Comparison of ENCODE assay signal across 8 cellular contexts in genomic region chr5:134003064-134003956, GRCh38. TPM values are rescaled to one million over a fixed set of nuclear protein-coding genes. Genes with fewer than 3 reads are reported as not detected.
A peak's percentile ranks its signal among the peaks of the same experiment; 100 is the strongest.
DNase-seq lines count a peak whose midpoint lies in the region; ATAC-seq and TF ChIP-seq lines count a peak whose summit lies in the region.

No MANE protein-coding gene starts in this region.

- H3K36me3 ChIP-seq in BJ (ENCODE audit: control insufficient read depth, insufficient read depth, low read length) (peaks cover 8% of the 10 kb centered on the region), GM23338 (ENCODE audit: insufficient read depth) (peaks cover 5% of the 10 kb centered on the region; the same call in 1 of the 2 replicates)

- peaks cover 8% of the 10 kb centered on the region for H3F3A ChIP-seq in GM23338 (replicated peaks; ENCODE audit: low read depth)

- H3K27ac Mint-ChIP-seq in GM23338 (peak overlapping the region; percentile 82), neural crest cell (ENCODE audit: unreplicated experiment) (peak overlapping the region; percentile 84)
- H3K27ac Mint-ChIP-seq in T-helper 2 cell treated with Interferon-gamma antibody and Interleukin-4, amounts not matched to agents 5 μg/mL and 100 μg/mL, for 36 hours = peak overlapping the region; percentile 86

- H3K27ac ChIP-seq in GM23338 (ENCODE audit: low read depth) = no peak overlapping the region

- H3K4me2 ChIP-seq in GM23338 = peak overlapping the region; percentile 85

- DNase-seq in BJ (ENCODE audit: low read depth) (no peak), GM23338 (ENCODE audit: low spot score) (peak; percentile 32), neural crest cell (ENCODE audit: low read depth, low spot score) (no peak), NCI-H1417 (lab: John Stamatoyannopoulos, UW) (no peak), Ammon's horn (ENCODE audit: low spot score) (no peak)
- DNase-seq in T-helper 2 cell treated with Interferon-gamma antibody and Interleukin-4, amounts not matched to agents 5 μg/mL and 100 μg/mL, for 36 hours (ENCODE audit: low spot score) = no peak
- DNase-seq in effector CD8-positive, alpha-beta T cell (lab: John Stamatoyannopoulos, UW) = peak; percentile 14

- H3K4me1 Mint-ChIP-seq in GM23338 (peaks cover 47% of the 10 kb centered on the region), neural crest cell (peaks cover 58% of the 10 kb centered on the region)
- peaks cover 40% of the 10 kb centered on the region for H3K4me1 Mint-ChIP-seq in T-helper 2 cell treated with Interferon-gamma antibody and Interleukin-4, amounts not matched to agents 5 μg/mL and 100 μg/mL, for 36 hours (ENCODE audit: low read depth)

- CTCF ChIA-PET in BJ (lab: Yijun Ruan, JAX) = interaction anchor here (1.0 kb wide), 1 partner anchor 10 kb away, joined by 3 read pairs; no protein-coding TSS in a partner anchor

- H3K9me3 Mint-ChIP-seq in GM23338 (no peaks in the 10 kb centered on the region), neural crest cell (no peaks in the 10 kb centered on the region)
- H3K9me3 Mint-ChIP-seq in T-helper 2 cell treated with Interferon-gamma antibody and Interleukin-4, amounts not matched to agents 5 μg/mL and 100 μg/mL, for 36 hours = no peaks in the 10 kb centered on the region

- H3K36me3 Mint-ChIP-seq in GM23338 (ENCODE audit: low read depth) = peaks cover 17% of the 10 kb centered on the region
- peaks cover 33% of the 10 kb centered on the region for H3K36me3 Mint-ChIP-seq in T-helper 2 cell treated with Interferon-gamma antibody and Interleukin-4, amounts not matched to agents 5 μg/mL and 100 μg/mL, for 36 hours (ENCODE audit: low read depth)
- no peaks in the 10 kb centered on the region for H3K36me3 Mint-ChIP-seq in neural crest cell (ENCODE audit: low read depth)

- H3K27me3 ChIP-seq in BJ (ENCODE audit: control insufficient read depth, insufficient read depth, low read length) (no peaks in the 10 kb centered on the region), GM23338 (ENCODE audit: insufficient read depth) (no peaks in the 10 kb centered on the region)

- peaks cover 25% of the 10 kb centered on the region for H3K4me1 ChIP-seq in GM23338 (ENCODE audit: insufficient read depth)

- peaks cover 49% of the 10 kb centered on the region for H4K20me1 ChIP-seq in GM23338 (replicated peaks; ENCODE audit: insufficient read depth)

- H3K27me3 Mint-ChIP-seq in GM23338 (ENCODE audit: insufficient read depth, low read depth, poor library complexity) (peaks cover 20% of the 10 kb centered on the region), neural crest cell (ENCODE audit: low read depth) (no peaks in the 10 kb centered on the region)
- no peaks in the 10 kb centered on the region for H3K27me3 Mint-ChIP-seq in T-helper 2 cell treated with Interferon-gamma antibody and Interleukin-4, amounts not matched to agents 5 μg/mL and 100 μg/mL, for 36 hours (ENCODE audit: low read depth)

- H3K4me3 ChIP-seq in BJ (ENCODE audit: low read depth, low read length) (peak overlapping the region; percentile 74), GM23338 (peak overlapping the region; percentile 93)

- no peaks in the 10 kb centered on the region for H3K9me2 ChIP-seq in GM23338 (ENCODE audit: insufficient read depth)

- POLR2A ChIA-PET in BJ (lab: Charles Lee) = interaction anchor here (0.6 kb wide), 1 partner anchor 1391 kb away, joined by 3 read pairs; no protein-coding TSS in a partner anchor

- H3K79me2 ChIP-seq in GM23338 (replicated peaks; ENCODE audit: insufficient read depth) = peaks cover 59% of the 10 kb centered on the region

- H3K4me3 Mint-ChIP-seq in GM23338 (peak overlapping the region; percentile 95), neural crest cell (peak overlapping the region; percentile 99)
- peak overlapping the region; percentile 84 for H3K4me3 Mint-ChIP-seq in T-helper 2 cell treated with Interferon-gamma antibody and Interleukin-4, amounts not matched to agents 5 μg/mL and 100 μg/mL, for 36 hours

- ATAC-seq in GM23338 (no peak), HG03565 (IDR thresholded peaks at IDR 0.05; ENCODE audit: unreplicated experiment) (no peak)

- 0 out of 2 replicates have a peak overlapping the region, but pooled peaks have one; percentile 28 for H2AFZ ChIP-seq in GM23338

- TF ChIP-seq CTCF in BJ (IDR thresholded peaks at IDR 0.05; ENCODE audit: insufficient read depth, low read depth, low read length) = no peak
- no peak for TF ChIP-seq CTCF in GM23338 (conservative IDR thresholded peaks at IDR 0.05; ENCODE audit: low read depth in 2 of 2)
- TF ChIP-seq CTCF in neural crest cell (conservative IDR thresholded peaks at IDR 0.05) = no peak

TF ChIP-seq in GM23338, 12 proteins besides CTCF, POLR2A, EP300 and RAD21 (continues in another document):
- TF ChIP-seq, protein P1, sequence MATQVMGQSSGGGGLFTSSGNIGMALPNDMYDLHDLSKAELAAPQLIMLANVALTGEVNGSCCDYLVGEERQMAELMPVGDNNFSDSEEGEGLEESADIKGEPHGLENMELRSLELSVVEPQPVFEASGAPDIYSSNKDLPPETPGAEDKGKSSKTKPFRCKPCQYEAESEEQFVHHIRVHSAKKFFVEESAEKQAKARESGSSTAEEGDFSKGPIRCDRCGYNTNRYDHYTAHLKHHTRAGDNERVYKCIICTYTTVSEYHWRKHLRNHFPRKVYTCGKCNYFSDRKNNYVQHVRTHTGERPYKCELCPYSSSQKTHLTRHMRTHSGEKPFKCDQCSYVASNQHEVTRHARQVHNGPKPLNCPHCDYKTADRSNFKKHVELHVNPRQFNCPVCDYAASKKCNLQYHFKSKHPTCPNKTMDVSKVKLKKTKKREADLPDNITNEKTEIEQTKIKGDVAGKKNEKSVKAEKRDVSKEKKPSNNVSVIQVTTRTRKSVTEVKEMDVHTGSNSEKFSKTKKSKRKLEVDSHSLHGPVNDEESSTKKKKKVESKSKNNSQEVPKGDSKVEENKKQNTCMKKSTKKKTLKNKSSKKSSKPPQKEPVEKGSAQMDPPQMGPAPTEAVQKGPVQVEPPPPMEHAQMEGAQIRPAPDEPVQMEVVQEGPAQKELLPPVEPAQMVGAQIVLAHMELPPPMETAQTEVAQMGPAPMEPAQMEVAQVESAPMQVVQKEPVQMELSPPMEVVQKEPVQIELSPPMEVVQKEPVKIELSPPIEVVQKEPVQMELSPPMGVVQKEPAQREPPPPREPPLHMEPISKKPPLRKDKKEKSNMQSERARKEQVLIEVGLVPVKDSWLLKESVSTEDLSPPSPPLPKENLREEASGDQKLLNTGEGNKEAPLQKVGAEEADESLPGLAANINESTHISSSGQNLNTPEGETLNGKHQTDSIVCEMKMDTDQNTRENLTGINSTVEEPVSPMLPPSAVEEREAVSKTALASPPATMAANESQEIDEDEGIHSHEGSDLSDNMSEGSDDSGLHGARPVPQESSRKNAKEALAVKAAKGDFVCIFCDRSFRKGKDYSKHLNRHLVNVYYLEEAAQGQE (IDR thresholded peaks at IDR 0.05; ENCODE audit: unreplicated experiment) = no peak
- TF ChIP-seq CREB1 (CRISPR knock-in tag; IDR thresholded peaks at IDR 0.05; ENCODE audit: low read depth) = no peak
- TF ChIP-seq JUNB (IDR thresholded peaks at IDR 0.05; ENCODE audit: unreplicated experiment) = no peak
- no peak for TF ChIP-seq ZNF331 (CRISPR knock-in tag; IDR thresholded peaks at IDR 0.05; ENCODE audit: low read depth)
- no peak for TF ChIP-seq POLR2AphosphoS5 (IDR thresholded peaks at IDR 0.05; ENCODE audit: low read depth)
- no peak for TF ChIP-seq STAT1 (IDR thresholded peaks at IDR 0.05; ENCODE audit: unreplicated experiment)
- TF ChIP-seq EZH2phosphoT487 (IDR thresholded peaks at IDR 0.05; ENCODE audit: unreplicated experiment) = no peak
- TF ChIP-seq NANOG (IDR thresholded peaks at IDR 0.05; ENCODE audit: borderline replicate concordance) = no peak
- no peak for TF ChIP-seq ZNF114 (CRISPR knock-in tag; IDR thresholded peaks at IDR 0.05)
- no peak for TF ChIP-seq EZH2 (IDR thresholded peaks at IDR 0.05; ENCODE audit: low read depth, unreplicated experiment)

RNA-seq across cellular contexts. Expression of gene VDAC1, which starts 1.5 kb away (rescaled TPM):
- polyA plus RNA-seq in BJ (2011; rRNA removed) (187 and 195 TPM in 2 replicates), GM23338 (2016; fragmentation: Nextera tagmentation; extraction: Ambion mirVana) (285 and 300 TPM in 2 replicates)
- 59.9 and 81.0 TPM in 2 replicates for polyA minus RNA-seq in BJ (2011; rRNA and poly(A)+ RNA removed)
- total RNA-seq in GM23338 (2014; rRNA removed; shearing (Covaris generic)) = 329 and 363 TPM in 2 replicates
- 218 and 234 TPM in 2 replicates for total RNA-seq in neural crest cell

RNA-seq across cellular contexts. Expression of gene C5orf15, which starts 34.9 kb away (rescaled TPM):
- 48.1 and 85.5 TPM in 2 replicates for polyA plus RNA-seq in BJ (2011; rRNA removed)
- 14.9 and 15.5 TPM in 2 replicates for polyA minus RNA-seq in BJ (2011; rRNA and poly(A)+ RNA removed)
- 61.4 and 67.4 TPM in 2 replicates for total RNA-seq in GM23338 (2014; rRNA removed; shearing (Covaris generic))
- 28.6 and 37.7 TPM in 2 replicates for polyA plus RNA-seq in GM23338 (2016; fragmentation: Nextera tagmentation; extraction: Ambion mirVana)
- total RNA-seq in neural crest cell = 38.4 and 39.4 TPM in 2 replicates

Comparison
In these comparisons a context has a peak if more than half of its experiments do, and no peak if none do; other contexts are left out.
1. DNase-seq: peak in GM23338 (single experiment) and effector CD8-positive, alpha-beta T cell (single experiment); none in BJ (single experiment), T-helper 2 cell treated with Interferon-gamma antibody and Interleukin-4, amounts not matched to agents 5 μg/mL and 100 μg/mL, for 36 hours (single experiment), neural crest cell (single experiment), NCI-H1417 (0 of 3) and Ammon's horn (single experiment).
2. Peak in every context shown above with its lines, with median percentiles within 50 percentile points of each other: H3K27ac Mint-ChIP-seq and H3K4me3 Mint-ChIP-seq.